8 cellular contexts compared by ENCODE assay signal in the genomic region with DNA sequence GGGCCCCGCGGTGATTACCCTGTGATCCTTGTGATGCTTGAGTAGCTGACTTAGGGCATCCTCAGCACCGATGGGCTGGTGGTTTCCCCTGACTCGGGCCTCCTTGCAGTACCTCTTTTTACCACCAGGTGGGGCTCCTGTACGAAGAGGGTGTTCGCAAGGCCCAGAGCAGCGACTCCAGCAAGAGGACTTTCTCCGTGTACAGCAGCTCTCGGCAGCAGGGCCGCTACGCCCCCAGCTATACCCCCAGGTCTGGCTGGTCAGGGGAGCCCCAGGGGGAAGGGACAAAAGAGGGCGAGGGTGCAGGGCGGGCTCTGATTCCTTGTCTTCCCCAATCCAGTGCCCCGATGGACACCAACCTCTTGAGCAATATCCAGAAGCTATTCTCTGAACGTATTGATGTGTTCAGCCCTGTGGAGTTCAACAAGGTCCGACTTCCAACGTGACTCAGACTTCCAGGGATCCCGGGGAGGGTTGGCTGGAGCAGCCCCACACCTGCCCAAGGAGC. TPM values are rescaled to one million over a fixed set of nuclear protein-coding genes. Genes with fewer than 3 reads are reported as not detected.
A peak's percentile ranks its signal among the peaks of the same experiment; 100 is the strongest.
DNase-seq lines count a peak whose midpoint lies in the region; ATAC-seq and TF ChIP-seq lines count a peak whose summit lies in the region.

No MANE protein-coding gene starts in this region.

- H3K36me3 ChIP-seq in ACC112 (ENCODE audit: insufficient read depth, low read length), result no peaks in the 10 kb centered on the region
- peaks cover 0 to 46% (median 29%) of the 10 kb centered on the region in 9 donors for H3K36me3 ChIP-seq in heart right ventricle
- H3K36me3 ChIP-seq in aorta (ENCODE audit: control insufficient read depth in 1 of 2, insufficient read depth in 2 of 2, low read length in 1 of 2), result peaks cover 0 to 4% of the 10 kb centered on the region in 2 donors

- peak overlapping the region; percentile 97 for H3K27ac Mint-ChIP-seq in T-helper 17 cell

- H3K79me2 ChIP-seq in ACC112 (ENCODE audit: control insufficient read depth, insufficient read depth, low read length, unreplicated experiment), result no peaks in the 10 kb centered on the region

- H3K27ac ChIP-seq in ACC112 (ENCODE audit: low read depth, low read length) (no peak overlapping the region), heart right ventricle (peak overlapping the region in 8 of 10 donors; percentile 42 to 80 (median 55)), aorta (ENCODE audit: low read depth in 1 of 2, low read length in 2 of 2) (peak overlapping the region in 1 of 2 donors; percentile 28)

- no peak overlapping the region for H2AFZ ChIP-seq in ACC112 (ENCODE audit: low read length, unreplicated experiment)

- H3K36me3 Mint-ChIP-seq in T-helper 17 cell (ENCODE audit: low read depth), result peaks cover 3% of the 10 kb centered on the region

- DNase-seq in GM19240 (ENCODE audit: insufficient read length, low spot score) (peak; percentile 95), NCI-H1930 (lab: John Stamatoyannopoulos, UW) (peak; percentile 60 to 78), T-helper 17 cell (peak; percentile 85 to 100 (median 86)), amniotic epithelial cell (ENCODE audit: low read depth) (peak; percentile 69), heart right ventricle (peak; percentile 85 to 90), retina (peak; percentile 91), aorta (peak; percentile 90 to 96)

- peaks cover 24% of the 10 kb centered on the region for H3K4me1 Mint-ChIP-seq in T-helper 17 cell

- H3K4me1 ChIP-seq in ACC112 (ENCODE audit: control insufficient read depth, insufficient read depth, low read length, unreplicated experiment) (peaks cover 4% of the 10 kb centered on the region), heart right ventricle (peaks cover 19 to 56% (median 37%) of the 10 kb centered on the region in 9 donors), aorta (ENCODE audit: control insufficient read depth in 1 of 2, insufficient read depth in 2 of 2, low read length in 2 of 2) (no peaks in the 10 kb centered on the region)

- ATAC-seq in T-helper 17 cell (peak; percentile 69), heart right ventricle (peak; percentile 18 to 76 (median 56)), aorta (ENCODE audit: low FRiP score) (peak; percentile 81)

- intact Hi-C loops in heart right ventricle (cut with DNase I), result loop anchor here in 5 of 10 donors (2.0 to 10.0 kb wide), 5 partner anchors 70 to 336 kb away; a partner anchor contains a TSS
- intact Hi-C loops in aorta (cut with DNase I), result no loop called here

- H3K4me3 Mint-ChIP-seq in T-helper 17 cell, result peak overlapping the region; percentile 68

- H3K27me3 ChIP-seq in ACC112 (ENCODE audit: insufficient read depth, low read length) (no peaks in the 10 kb centered on the region), heart right ventricle (peaks cover 0 to 10% (median 0%) of the 10 kb centered on the region in 7 donors), aorta (ENCODE audit: control insufficient read depth in 1 of 2, insufficient read depth in 2 of 2, low read length in 1 of 2) (no peaks in the 10 kb centered on the region)

- peak; percentile 95 to 100 (median 98) for TF ChIP-seq CTCF in heart right ventricle (IDR thresholded peaks at IDR 0.05)

- no peaks in the 10 kb centered on the region for H3K27me3 Mint-ChIP-seq in T-helper 17 cell

- peak overlapping the region; percentile 37; the same call in 1 of the 2 replicates for H3K4me3 ChIP-seq in ACC112 (ENCODE audit: low read depth, low read length)
- no peak overlapping the region for H3K4me3 ChIP-seq in heart right ventricle
- H3K4me3 ChIP-seq in aorta (ENCODE audit: low read length in 2 of 2), result no peak overlapping the region

- H3K9me3 ChIP-seq in T-helper 17 cell (ENCODE audit: control insufficient read depth, low read length, poor library complexity, severe bottlenecking) (no peaks in the 10 kb centered on the region), heart right ventricle (no peaks in the 10 kb centered on the region), aorta (ENCODE audit: control insufficient read depth, low read length) (no peaks in the 10 kb centered on the region)

- WGBS in heart right ventricle, 2 donors, result 13 to 14% methylated on average over 18 of the region's 18 CpGs
- 8 to 12% methylated on average over 18 of the region's 18 CpGs for WGBS in aorta, 2 donors

RNA-seq across cellular contexts. Expression of a gene that starts 1.3 kb away (rescaled TPM):
- 10 to 100 TPM; 15.2 to 18.5 TPM for total RNA-seq in T-helper 17 cell
- 10 to 100 TPM; 38.1 to 87.8 (median 69.5) TPM for total RNA-seq in heart right ventricle
- polyA plus RNA-seq in heart right ventricle, result 10 to 100 TPM; 18.5 to 83.6 TPM
- 1 to 10 TPM; 5.2 to 7.2 TPM for total RNA-seq in aorta
- polyA plus RNA-seq in aorta, result 10 to 100 TPM in 1 of 2 donors, 1 to 10 TPM in 1; 4.0 to 11.8 TPM

RNA-seq across cellular contexts. Expression of a gene that starts 7.1 kb away (rescaled TPM):
- total RNA-seq in T-helper 17 cell (1 to 10 TPM; 7.5 to 8.7 TPM), heart right ventricle (1 to 10 TPM; 4.3 to 8.3 (median 6.5) TPM), aorta (1 to 10 TPM; 4.1 to 7.5 TPM)
- polyA plus RNA-seq in heart right ventricle (10 to 100 TPM; 16.5 to 17.5 TPM), aorta (10 to 100 TPM in 1 of 2 donors, 1 to 10 TPM in 1; 3.4 to 12.9 TPM)

RNA-seq across cellular contexts. Expression of a gene that starts 11.5 kb away (rescaled TPM):
- 1,000 to 10,000 TPM; 1,401 to 1,408 TPM for total RNA-seq in T-helper 17 cell
- 100 to 1,000 TPM; 536 to 674 (median 617) TPM for total RNA-seq in heart right ventricle
- 1,000 to 10,000 TPM; 1,297 to 1,540 TPM for polyA plus RNA-seq in heart right ventricle
- 100 to 1,000 TPM; 674 to 804 TPM for total RNA-seq in aorta
- polyA plus RNA-seq in aorta, result 1,000 to 10,000 TPM; 1,037 to 1,172 TPM

RNA-seq across cellular contexts. Expression of a gene that starts 11.7 kb away (rescaled TPM):
- total RNA-seq in T-helper 17 cell, result 10 to 100 TPM; 42.8 to 44.8 TPM
- 10 to 100 TPM; 33.8 to 44.8 (median 39.9) TPM for total RNA-seq in heart right ventricle
- 10 to 100 TPM in 1 of 2 donors, 1 to 10 TPM in 1; 6.4 to 39.0 TPM for polyA plus RNA-seq in heart right ventricle
- total RNA-seq in aorta, result 10 to 100 TPM; 35.0 to 37.1 TPM
- 10 to 100 TPM; 44.2 to 52.2 TPM for polyA plus RNA-seq in aorta

RNA-seq across cellular contexts. Expression of a gene that starts 14.4 kb away (rescaled TPM):
- total RNA-seq in T-helper 17 cell (100 to 1,000 TPM; 181 to 217 TPM), heart right ventricle (100 to 1,000 TPM in 6 of 10 donors, 10 to 100 TPM in 4; 79.2 to 123 (median 100) TPM), aorta (100 to 1,000 TPM; 101 to 121 TPM)
- polyA plus RNA-seq in heart right ventricle (100 to 1,000 TPM in 1 of 2 donors, 10 to 100 TPM in 1; 85.2 to 102 TPM), aorta (100 to 1,000 TPM in 1 of 2 donors, 10 to 100 TPM in 1; 73.0 to 191 TPM)
